ENCODE assay signal across 18 cellular contexts in the genomic region with DNA sequence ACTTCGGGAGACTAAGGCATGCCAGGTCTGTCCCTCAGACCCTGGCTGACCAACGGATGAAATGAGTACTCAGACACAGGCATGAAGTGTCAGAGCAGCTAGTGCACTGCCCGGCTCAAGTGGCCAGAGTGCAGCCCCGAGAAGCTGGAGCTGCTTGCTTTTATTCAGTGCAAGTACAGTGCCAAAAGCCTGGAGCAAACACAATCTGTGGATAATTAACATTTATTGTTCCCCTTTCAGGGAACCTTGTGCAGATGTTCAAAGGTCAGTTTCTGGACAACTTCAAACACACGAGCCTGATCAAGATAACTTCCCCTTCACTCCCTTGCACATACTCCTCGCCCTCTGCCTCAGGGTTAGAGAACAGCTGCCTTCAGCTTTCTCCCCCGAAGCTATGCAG. TPM values are rescaled to one million over a fixed set of nuclear protein-coding genes. Genes with fewer than 3 reads are reported as not detected.
DNase-seq lines count a peak whose midpoint lies in the region; ATAC-seq, FAIRE-seq and TF ChIP-seq lines count a peak whose summit lies in the region.
"Had no signal": no experiment of that assay in that cellular context is flagged by ENCODE, and none has a peak within 500 bp of the region (broad histone marks: within the 10 kb centered on the region; RNA-seq: fewer than 3 reads in every experiment).

No MANE protein-coding gene starts in this region.

- WGBS in H1 (ENCODE audit: extremely low coverage in 1 of 2, insufficient coverage in 1 of 2, insufficient read length in 1 of 2, insufficient replicate concordance in 2 of 2, low coverage in 1 of 2, low lambda C conversion rate in 2 of 2, missing lambda C conversion rate in 1 of 2), 2 experiments, result 83% methylated on average over 7 of the region's 7 CpGs; no CpG with 5 or more reads in 1 of the 2 experiments

- H4K91ac ChIP-seq in H1 (replicated peaks; ENCODE audit: insufficient read length, low read length), result no peak overlapping the region

- H3K18ac ChIP-seq in H1 (ENCODE audit: extremely low read depth, low read length), result peak overlapping the region; percentile 32; the same call in 1 of the 2 replicates

- POLR2A ChIA-PET in Panc1 (lab: Charles Lee) (no interaction called here), H1 (lab: Charles Lee; ENCODE audit: partially characterized antibody) (interaction anchor here (1.2 to 1.5 kb wide), 2 partner anchors 8 to 17 kb away, joined by 3 to 6 read pairs; a partner anchor contains a TSS)
- POLR2A ChIA-PET in CD8-positive, alpha-beta T cell (lab: Charles Lee), result no interaction called here

- H2BK15ac ChIP-seq in H1 (ENCODE audit: low read length), result no peak overlapping the region

- H3K79me2 ChIP-seq in H1 (ENCODE audit: control insufficient read depth in 1 of 2, insufficient read depth in 2 of 2, low read length in 2 of 2) (no peaks in the 10 kb centered on the region), neural progenitor cell (ENCODE audit: low read depth) (no peaks in the 10 kb centered on the region)

- peaks cover 2% of the 10 kb centered on the region for H3K27me3 Mint-ChIP-seq in neural progenitor cell (ENCODE audit: insufficient read depth, low read depth)
- peaks cover 9% of the 10 kb centered on the region for H3K27me3 Mint-ChIP-seq in CD8-positive, alpha-beta T cell (ENCODE audit: low read depth)

- peaks cover 5% of the 10 kb centered on the region for H3F3A ChIP-seq in neural progenitor cell (ENCODE audit: low read depth)

- H3K9me3 ChIP-seq in Panc1 (ENCODE audit: control insufficient read depth, insufficient read depth, low read depth, low read length) (no peaks in the 10 kb centered on the region), H1 (ENCODE audit: insufficient read depth in 2 of 2, low read depth in 1 of 2, low read length in 1 of 2) (no peaks in the 10 kb centered on the region), neural progenitor cell (ENCODE audit: low read depth) (no peaks in the 10 kb centered on the region)
- H3K9me3 ChIP-seq in CD8-positive, alpha-beta T cell (ENCODE audit: low read length), result no peaks in the 10 kb centered on the region
- H3K9me3 ChIP-seq: BLaER1, HAP-1 had no signal

- TF ChIP-seq EP300 in H1 (IDR thresholded peaks at IDR 0.05; ENCODE audit: borderline replicate concordance in 1 of 2, low read depth in 2 of 2, low read length in 2 of 2), result no peak

- CTCF ChIA-PET in Panc1 (lab: Charles Lee), result no interaction called here
- CTCF ChIA-PET in H1 (lab: Charles Lee; ENCODE audit: partially characterized antibody), result interaction anchor here (1.0 to 1.3 kb wide), 2 partner anchors 109 to 116 kb away, joined by 3 read pairs; no protein-coding TSS in a partner anchor
- CTCF ChIA-PET in CD8-positive, alpha-beta T cell (lab: Charles Lee), result interaction anchor here (1.1 kb wide), 1 partner anchor 17 kb away, joined by 3 read pairs; no protein-coding TSS in a partner anchor

- no peak for TF ChIP-seq POLR2A in H1 (IDR thresholded peaks at IDR 0.05; ENCODE audit: control extremely low read depth in 1 of 2, low read depth in 2 of 2, low read length in 2 of 2)

- peaks cover 4% of the 10 kb centered on the region for H3K4me1 Mint-ChIP-seq in neural progenitor cell
- no peaks in the 10 kb centered on the region for H3K4me1 Mint-ChIP-seq in CD8-positive, alpha-beta T cell (ENCODE audit: low read depth)
- H3K4me1 Mint-ChIP-seq: activated CD4-positive, alpha-beta T cell treated with anti-CD3 and anti-CD28 coated beads for 36 hours had no signal

- H3K27ac ChIP-seq in Panc1 (ENCODE audit: low read length) (no peak overlapping the region), H1 (ENCODE audit: low read depth, low read length) (no peak overlapping the region), neural progenitor cell (no peak overlapping the region)
- no peak overlapping the region for H3K27ac ChIP-seq in CD8-positive, alpha-beta T cell (ENCODE audit: low read depth, low read length)
- H3K27ac ChIP-seq: BLaER1, PC-9 had no signal

- peaks cover 9% of the 10 kb centered on the region for H3K9me3 Mint-ChIP-seq in neural progenitor cell
- H3K9me3 Mint-ChIP-seq in CD8-positive, alpha-beta T cell, result no peaks in the 10 kb centered on the region
- H3K9me3 Mint-ChIP-seq: activated naive CD4-positive, alpha-beta T cell treated with anti-CD3 and anti-CD28 coated beads, Interleukin-2, amount 50 U/mL, for 72 hours; effector memory CD8-positive, alpha-beta T cell had no signal

- no peak for TF ChIP-seq RAD21 in H1 (IDR thresholded peaks at IDR 0.05 in 1 of 2, conservative IDR thresholded peaks at IDR 0.05 in 1 of 2; ENCODE audit: low read depth in 2 of 2, low read length in 2 of 2)

- DNase-seq in HT-29 (ENCODE audit: low spot score) (peak; percentile 78), Panc1 (ENCODE audit: low read depth, low spot score) (no peak), H1 (ENCODE audit: low read depth in 1 of 2, low spot score in 2 of 2) (no peak), neural progenitor cell (ENCODE audit: low spot score) (no peak), dermis blood vessel endothelial cell (no peak)
- DNase-seq in activated naive CD4-positive, alpha-beta T cell (lab: John Stamatoyannopoulos, UW), result no peak
- no peak for DNase-seq in CD8-positive, alpha-beta T cell
- DNase-seq: activated CD4-positive, alpha-beta T cell treated with anti-CD3 and anti-CD28 coated beads for 36 hours; effector memory CD8-positive, alpha-beta T cell; IMR-90; PC-9 had no signal

- no peak for FAIRE-seq in H1 (lab: Jason Lieb, UNC)
- FAIRE-seq: GM12878 had no signal

- H3K23ac ChIP-seq in H1 (ENCODE audit: insufficient read length), result no peak overlapping the region

- H3K9ac ChIP-seq in H1 (replicated peaks in 1 of 4; ENCODE audit: extremely low read depth in 1 of 4, low read depth in 3 of 4, low read length in 3 of 4) (no peak overlapping the region), neural progenitor cell (no peak overlapping the region)
- H3K9ac ChIP-seq: BLaER1 had no signal

- H3K4me3 ChIP-seq in Panc1 (ENCODE audit: low read depth in 2 of 2, low read length in 2 of 2) (no peak overlapping the region), H1 (ENCODE audit: extremely low read depth in 1 of 4, insufficient read depth in 2 of 4, low read depth in 3 of 4, low read length in 4 of 4) (no peak overlapping the region), neural progenitor cell (no peak overlapping the region)
- H3K4me3 ChIP-seq in CD8-positive, alpha-beta T cell (ENCODE audit: low read depth, low read length), result no peak overlapping the region
- H3K4me3 ChIP-seq: BLaER1, GM12878, HAP-1, PC-9 had no signal

- peak; percentile 81 for ATAC-seq in Panc1
- ATAC-seq in CD8-positive, alpha-beta T cell, result no peak
- ATAC-seq in GM21360 (IDR thresholded peaks at IDR 0.05; ENCODE audit: unreplicated experiment), result no peak
- ATAC-seq: activated CD4-positive, alpha-beta T cell treated with anti-CD3 and anti-CD28 coated beads for 36 hours; activated naive CD4-positive, alpha-beta T cell treated with anti-CD3 and anti-CD28 coated beads, Interleukin-2, amount 50 U/mL, for 72 hours; effector memory CD8-positive, alpha-beta T cell; GM12878 had no signal

- no peaks in the 10 kb centered on the region for H3K36me3 ChIP-seq in Panc1 (ENCODE audit: control insufficient read depth, insufficient read depth, low read length)
- no peaks in the 10 kb centered on the region for H3K36me3 ChIP-seq in H1 (ENCODE audit: control insufficient read depth in 2 of 4, insufficient read depth in 4 of 4, low read length in 3 of 4)
- no peaks in the 10 kb centered on the region for H3K36me3 ChIP-seq in neural progenitor cell
- no peaks in the 10 kb centered on the region for H3K36me3 ChIP-seq in CD8-positive, alpha-beta T cell (ENCODE audit: insufficient read depth, low read length)
- H3K36me3 ChIP-seq: BLaER1, HAP-1 had no signal

- no peaks in the 10 kb centered on the region for H3K27me3 ChIP-seq in Panc1 (ENCODE audit: control insufficient read depth, insufficient read depth, low read length)
- H3K27me3 ChIP-seq in H1 (replicated peaks in 1 of 4; ENCODE audit: control insufficient read depth in 3 of 4, extremely low read depth in 1 of 4, insufficient read depth in 3 of 4, low read length in 3 of 4), result no peaks in the 10 kb centered on the region
- no peaks in the 10 kb centered on the region for H3K27me3 ChIP-seq in neural progenitor cell
- H3K27me3 ChIP-seq in CD8-positive, alpha-beta T cell (ENCODE audit: insufficient read depth, low read length), result no peaks in the 10 kb centered on the region
- H3K27me3 ChIP-seq: BLaER1 had no signal

- TF ChIP-seq CTCF in Panc1 (IDR thresholded peaks at IDR 0.05) (no peak), H1 (IDR thresholded peaks at IDR 0.05; ENCODE audit: control extremely low read depth in 1 of 3, insufficient read depth in 1 of 3, low read depth in 1 of 3, low read length in 3 of 3) (no peak), neural progenitor cell (IDR thresholded peaks at IDR 0.05) (no peak)
- TF ChIP-seq CTCF in CD8-positive, alpha-beta T cell (IDR thresholded peaks at IDR 0.05), result no peak

- intact Hi-C loops in Panc1 (cut with micrococcal nuclease; ENCODE audit: unreplicated experiment), result no loop called here
- intact Hi-C loops in CD8-positive, alpha-beta T cell (cut with DNase I, micrococcal nuclease), result no loop called here

- no peaks in the 10 kb centered on the region for H3K79me1 ChIP-seq in H1 (ENCODE audit: low read depth, low read length)

- H3K4me2 ChIP-seq in H1 (ENCODE audit: insufficient read depth in 1 of 2, low read depth in 2 of 2, low read length in 2 of 2) (no peak overlapping the region), neural progenitor cell (no peak overlapping the region)
- H3K4me2 ChIP-seq: BLaER1, PC-9 had no signal

- no TSS peak for BruUV-seq in Panc1 (replicated peaks; lab: Mats Ljungman, UMichigan)

- H2AK5ac ChIP-seq in H1 (ENCODE audit: low read depth, low read length), result no peak overlapping the region

- peaks cover 32% of the 10 kb centered on the region for H3K36me3 Mint-ChIP-seq in neural progenitor cell
- H3K36me3 Mint-ChIP-seq in CD8-positive, alpha-beta T cell, result no peaks in the 10 kb centered on the region
- H3K36me3 Mint-ChIP-seq: activated naive CD4-positive, alpha-beta T cell treated with anti-CD3 and anti-CD28 coated beads, Interleukin-2, amount 50 U/mL, for 72 hours had no signal

- no peak overlapping the region for H3K14ac ChIP-seq in H1 (ENCODE audit: insufficient read length)

- no peak overlapping the region for H2BK120ac ChIP-seq in H1 (replicated peaks; ENCODE audit: low read depth, low read length)

- H3K23me2 ChIP-seq in H1 (ENCODE audit: low read depth, low read length), result no peaks in the 10 kb centered on the region

- no peak overlapping the region for H3K56ac ChIP-seq in H1 (replicated peaks; ENCODE audit: insufficient read length, low read depth, low read length)

- H2AFZ ChIP-seq in H1 (ENCODE audit: low read length) (no peak overlapping the region), neural progenitor cell (replicated peaks) (no peak overlapping the region)
- H2AFZ ChIP-seq: PC-9 had no signal

- H3K4me1 ChIP-seq in Panc1 (ENCODE audit: control insufficient read depth, insufficient read depth, low read length) (peaks cover 5% of the 10 kb centered on the region; the same call in 1 of the 2 replicates), H1 (replicated peaks in 1 of 4; ENCODE audit: control insufficient read depth in 3 of 4, insufficient read depth in 4 of 4, low read length in 3 of 4) (no peaks in the 10 kb centered on the region), neural progenitor cell (no peaks in the 10 kb centered on the region)
- H3K4me1 ChIP-seq in CD8-positive, alpha-beta T cell (ENCODE audit: insufficient read depth, low read length), result no peaks in the 10 kb centered on the region
- H3K4me1 ChIP-seq: HAP-1 had no signal

- peak overlapping the region; percentile 81 for H3K27ac Mint-ChIP-seq in neural progenitor cell
- H3K27ac Mint-ChIP-seq in CD8-positive, alpha-beta T cell, result no peak overlapping the region
- H3K27ac Mint-ChIP-seq: activated CD4-positive, alpha-beta T cell treated with anti-CD3 and anti-CD28 coated beads for 36 hours; activated naive CD4-positive, alpha-beta T cell treated with anti-CD3 and anti-CD28 coated beads, Interleukin-2, amount 50 U/mL, for 72 hours; effector memory CD8-positive, alpha-beta T cell had no signal

- H4K5ac ChIP-seq in H1 (ENCODE audit: insufficient read length, low read depth, low read length), result no peak overlapping the region

- H3K4ac ChIP-seq in H1 (replicated peaks; ENCODE audit: insufficient read length, low read depth, low read length), result no peak overlapping the region

- no peak overlapping the region for H3K4me3 Mint-ChIP-seq in neural progenitor cell
- H3K4me3 Mint-ChIP-seq in CD8-positive, alpha-beta T cell, result no peak overlapping the region
- H3K4me3 Mint-ChIP-seq: activated CD4-positive, alpha-beta T cell treated with anti-CD3 and anti-CD28 coated beads for 36 hours; effector memory CD8-positive, alpha-beta T cell had no signal

- H2BK20ac ChIP-seq in H1 (ENCODE audit: low read length), result no peak overlapping the region

- no peak overlapping the region for H4K8ac ChIP-seq in H1 (ENCODE audit: extremely low read depth, insufficient read depth, low read length)

- no peak overlapping the region for H2BK5ac ChIP-seq in H1 (ENCODE audit: low read depth, low read length)

- in situ Hi-C loops in Panc1 (cut with HindIII; ENCODE audit: low pct_unique_long_range_greater_than_20kb, low sequenced_read_pairs), result no loop called here

- H4K20me1 ChIP-seq in H1 (replicated peaks in 1 of 2; ENCODE audit: control insufficient read depth in 1 of 2, insufficient read depth in 2 of 2, low read length in 2 of 2) (no peaks in the 10 kb centered on the region), neural progenitor cell (ENCODE audit: low read depth) (no peaks in the 10 kb centered on the region)
- H4K20me1 ChIP-seq: BLaER1 had no signal

- no peak overlapping the region for H2BK12ac ChIP-seq in H1 (ENCODE audit: low read depth, low read length)

RNA-seq across cellular contexts. Expression of a gene that starts 7.9 kb away (rescaled TPM):
- 16.5 and 17.4 TPM in 2 replicates for total RNA-seq in HT-29 (2014; rRNA removed; shearing (Covaris generic))
- total RNA-seq in Panc1 (2021; ENCODE audit: unreplicated experiment), result 45.5 TPM
- polyA plus RNA-seq in Panc1 (2012; ENCODE audit: insufficient read length), result 26.6 TPM
- total RNA-seq in H1 (2021; fragmentation: NEBNext Ultra II Directional; extraction: Animal tissue kit (Norgen Biotek cat#: 25700)), result 26.9 and 28.6 TPM in 2 replicates
- 6.1 and 8.8 TPM in 2 replicates for polyA plus RNA-seq in H1 (2011; rRNA removed)
- polyA plus RNA-seq in H1 (2011; cell fraction: cytosol; rRNA removed), result 9.7 TPM
- 8.3 TPM for polyA plus RNA-seq in H1 (2011; cell fraction: nucleus; rRNA removed)
- polyA plus RNA-seq in H1 (2012, experiment 1 of 2), result 10.1 to 15.2 TPM (median 12.6 TPM) in 4 replicates
- polyA plus RNA-seq in H1 (2012, experiment 2 of 2), result 1.4 TPM
- polyA plus RNA-seq in H1 (2013, experiment 1 of 2), result 10.3 TPM
- polyA plus RNA-seq in H1 (2013, experiment 2 of 2), result 10.6 TPM
- 27.3 and 28.2 TPM in 2 replicates for polyA minus RNA-seq in H1 (2011; rRNA and poly(A)+ RNA removed)
- 12.6 TPM for polyA minus RNA-seq in H1 (2011; cell fraction: cytosol; rRNA and poly(A)+ RNA removed)
- 25.9 TPM for polyA minus RNA-seq in H1 (2011; cell fraction: nucleus; rRNA and poly(A)+ RNA removed)
- total RNA-seq in neural progenitor cell (ENCODE audit: low replicate concordance), result 26.4 and 57.2 TPM in 2 replicates
- 48.7 and 52.7 TPM in 2 replicates for total RNA-seq in dermis blood vessel endothelial cell
- total RNA-seq in CD8-positive, alpha-beta T cell, result 10 to 100 TPM; 11.6 to 14.6 TPM

RNA-seq across cellular contexts. Expression of a gene that starts 39.3 kb away (rescaled TPM):
- total RNA-seq in HT-29 (2014; rRNA removed; shearing (Covaris generic)), result 73.2 and 88.1 TPM in 2 replicates
- total RNA-seq in Panc1 (2021; ENCODE audit: unreplicated experiment) (72.2 TPM), neural progenitor cell (ENCODE audit: low replicate concordance) (159 and 223 TPM in 2 replicates), dermis blood vessel endothelial cell (54.6 and 67.9 TPM in 2 replicates)
- polyA plus RNA-seq in Panc1 (2012; ENCODE audit: insufficient read length), result 48.8 TPM
- 65.5 and 66.0 TPM in 2 replicates for total RNA-seq in H1 (2021; fragmentation: NEBNext Ultra II Directional; extraction: Animal tissue kit (Norgen Biotek cat#: 25700))
- 40.3 and 48.6 TPM in 2 replicates for polyA plus RNA-seq in H1 (2011; rRNA removed)
- polyA plus RNA-seq in H1 (2011; cell fraction: cytosol; rRNA removed), result 68.1 TPM
- polyA plus RNA-seq in H1 (2011; cell fraction: nucleus; rRNA removed), result 62.3 TPM
- 44.9 to 53.8 TPM (median 48.2 TPM) in 4 replicates for polyA plus RNA-seq in H1 (2012, experiment 1 of 2)
- polyA plus RNA-seq in H1 (2012, experiment 2 of 2), result 14.4 TPM
- polyA plus RNA-seq in H1 (2013, experiment 1 of 2), result 80.9 TPM
- 73.2 TPM for polyA plus RNA-seq in H1 (2013, experiment 2 of 2)
- polyA minus RNA-seq in H1 (2011; rRNA and poly(A)+ RNA removed), result 19.1 and 22.4 TPM in 2 replicates
- polyA minus RNA-seq in H1 (2011; cell fraction: cytosol; rRNA and poly(A)+ RNA removed), result 21.9 TPM
- 32.6 TPM for polyA minus RNA-seq in H1 (2011; cell fraction: nucleus; rRNA and poly(A)+ RNA removed)
- 10 to 100 TPM; 34.0 to 37.2 TPM for total RNA-seq in CD8-positive, alpha-beta T cell

RNA-seq across cellular contexts. Expression of a gene that starts 53.3 kb away (rescaled TPM):
- total RNA-seq in HT-29 (2014; rRNA removed; shearing (Covaris generic)), result 13.4 and 25.0 TPM in 2 replicates
- total RNA-seq in Panc1 (2021; ENCODE audit: unreplicated experiment) (133 TPM), neural progenitor cell (ENCODE audit: low replicate concordance) (10.7 and 20.6 TPM in 2 replicates), dermis blood vessel endothelial cell (3.6 and 8.2 TPM in 2 replicates)
- 134 TPM for polyA plus RNA-seq in Panc1 (2012; ENCODE audit: insufficient read length)
- 46.6 and 48.5 TPM in 2 replicates for total RNA-seq in H1 (2021; fragmentation: NEBNext Ultra II Directional; extraction: Animal tissue kit (Norgen Biotek cat#: 25700))
- polyA plus RNA-seq in H1 (2011; rRNA removed), result 19.0 and 21.2 TPM in 2 replicates
- polyA plus RNA-seq in H1 (2011; cell fraction: cytosol; rRNA removed), result 21.7 TPM
- polyA plus RNA-seq in H1 (2011; cell fraction: nucleus; rRNA removed), result 35.3 TPM
- 37.9 to 45.2 TPM (median 41.0 TPM) in 4 replicates for polyA plus RNA-seq in H1 (2012, experiment 1 of 2)
- 28.0 TPM for polyA plus RNA-seq in H1 (2012, experiment 2 of 2)
- polyA plus RNA-seq in H1 (2013, experiment 1 of 2), result 33.0 TPM
- 30.4 TPM for polyA plus RNA-seq in H1 (2013, experiment 2 of 2)
- polyA minus RNA-seq in H1 (2011; rRNA and poly(A)+ RNA removed), result 20.7 and 23.7 TPM in 2 replicates
- 20.1 TPM for polyA minus RNA-seq in H1 (2011; cell fraction: cytosol; rRNA and poly(A)+ RNA removed)
- polyA minus RNA-seq in H1 (2011; cell fraction: nucleus; rRNA and poly(A)+ RNA removed), result 39.3 TPM
- not detected for total RNA-seq in CD8-positive, alpha-beta T cell
- total RNA-seq: activated CD4-positive, alpha-beta T cell treated with anti-CD3 and anti-CD28 coated beads for 36 hours; activated naive CD4-positive, alpha-beta T cell treated with anti-CD3 and anti-CD28 coated beads, Interleukin-2, amount 50 U/mL, for 72 hours; mononuclear cell; T-helper 1 cell treated with Interleukin-12 subunit alpha and Interleukin-12 subunit beta and Interleukin-4 antibody, amounts not matched to agents 30 ng/mL and 1 ng/mL, for 36 hours had no signal
